ENCODE assay signal across 9 cellular contexts in the genomic region with DNA sequence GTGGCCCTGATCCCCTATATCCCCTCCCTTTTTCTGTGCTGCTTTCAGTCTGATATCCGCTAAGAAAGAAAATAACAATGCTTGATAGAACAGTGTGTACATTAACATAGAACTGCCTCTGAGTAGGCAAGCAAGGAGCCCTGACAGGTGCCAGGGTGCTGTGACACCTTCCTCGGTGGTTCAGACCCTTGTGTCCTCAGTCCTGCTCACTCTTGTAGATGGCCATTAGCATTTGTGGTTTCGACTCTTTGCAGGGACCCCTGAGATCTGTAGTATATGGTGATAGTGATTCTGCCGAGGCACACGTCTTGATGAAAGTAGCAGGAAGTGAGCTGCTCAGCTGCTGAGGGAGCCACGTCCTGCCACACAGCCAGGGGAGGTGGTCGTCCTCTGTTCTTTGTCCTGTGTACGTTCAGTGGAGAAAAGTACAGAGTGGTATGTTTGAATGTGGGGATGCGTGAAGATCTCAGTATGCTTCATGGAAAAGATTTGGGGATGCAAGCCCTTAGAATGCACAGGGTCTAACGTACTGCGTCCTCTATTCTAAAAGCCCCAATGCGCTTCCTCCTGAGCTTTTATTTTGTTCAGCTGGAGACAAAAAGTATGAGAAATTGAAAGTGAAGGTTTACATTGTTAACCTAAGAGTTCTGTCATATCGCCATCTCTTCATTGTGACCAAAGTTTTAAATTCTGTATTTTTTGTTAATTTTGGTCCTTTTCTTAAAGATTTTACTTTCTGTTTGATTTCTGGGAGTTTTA. TPM values are rescaled to one million over a fixed set of nuclear protein-coding genes. Genes with fewer than 3 reads are reported as not detected.
A peak's percentile ranks its signal among the peaks of the same experiment; 100 is the strongest.
DNase-seq lines count a peak whose midpoint lies in the region; ATAC-seq lines count a peak whose summit lies in the region.
"Had no signal": no experiment of that assay in that cellular context is flagged by ENCODE, and none has a peak within 500 bp of the region (broad histone marks: within the 10 kb centered on the region; RNA-seq: fewer than 3 reads in every experiment).

No MANE protein-coding gene starts in this region.

- H3K9me3 Mint-ChIP-seq in activated CD8-positive, alpha-beta T cell treated with anti-CD3 and anti-CD28 coated beads, Interleukin-2, amount 10 ng/mL, durations not matched to agents 7 days and 5 days (ENCODE audit: insufficient read depth) = no peaks in the 10 kb centered on the region
- no peaks in the 10 kb centered on the region for H3K9me3 Mint-ChIP-seq in natural killer cell treated with Interleukin-12 subunit alpha and Interleukin-12 subunit beta and Interleukin-15 and Interleukin-18, amount 100 ng/mL, for 72 hours

- DNase-seq in activated CD8-positive, alpha-beta T cell treated with anti-CD3 and anti-CD28 coated beads, Interleukin-2, amount 10 ng/mL, durations not matched to agents 7 days and 5 days = peak; percentile 70
- no peak for DNase-seq in natural killer cell treated with Interleukin-12 subunit alpha and Interleukin-12 subunit beta and Interleukin-15 and Interleukin-18, amount 100 ng/mL, for 72 hours (ENCODE audit: low spot score)
- DNase-seq in DMS53 (lab: John Stamatoyannopoulos, UW) = no peak
- no peak for DNase-seq in DMS 273 (lab: John Stamatoyannopoulos, UW; ENCODE audit: unreplicated experiment)
- DNase-seq in hepatic stellate cell (ENCODE audit: low spot score) = no peak
- DNase-seq: NCI-H2029 treated with DMSO at 0.1 percent for 48 hours had no signal

- H3K4me3 Mint-ChIP-seq in activated CD8-positive, alpha-beta T cell treated with anti-CD3 and anti-CD28 coated beads, Interleukin-2, amount 10 ng/mL, durations not matched to agents 7 days and 5 days = peak overlapping the region; percentile 75
- peak overlapping the region; percentile 94 for H3K4me3 Mint-ChIP-seq in natural killer cell treated with Interleukin-12 subunit alpha and Interleukin-12 subunit beta and Interleukin-15 and Interleukin-18, amount 100 ng/mL, for 72 hours

- POLR2A ChIA-PET in activated CD8-positive, alpha-beta T cell treated with anti-CD3 and anti-CD28 coated beads, Interleukin-2, amount 10 ng/mL, durations not matched to agents 7 days and 5 days (lab: Charles Lee) = interaction anchor here (0.6 to 4.2 kb wide), 23 partner anchors 8 to 1311 kb away, joined by 3 to 60 read pairs (median 5); partner anchors contain the start of gene PXYLP1

- H3K4me1 Mint-ChIP-seq in activated CD8-positive, alpha-beta T cell treated with anti-CD3 and anti-CD28 coated beads, Interleukin-2, amount 10 ng/mL, durations not matched to agents 7 days and 5 days (ENCODE audit: low read depth) = peaks cover 51% of the 10 kb centered on the region
- H3K4me1 Mint-ChIP-seq in natural killer cell treated with Interleukin-12 subunit alpha and Interleukin-12 subunit beta and Interleukin-15 and Interleukin-18, amount 100 ng/mL, for 72 hours (ENCODE audit: low read depth in 2 of 2) = peaks cover 16 to 28% of the 10 kb centered on the region in 2 donors

- H3K27me3 Mint-ChIP-seq in activated CD8-positive, alpha-beta T cell treated with anti-CD3 and anti-CD28 coated beads, Interleukin-2, amount 10 ng/mL, durations not matched to agents 7 days and 5 days (ENCODE audit: low read depth) = no peaks in the 10 kb centered on the region
- no peaks in the 10 kb centered on the region for H3K27me3 Mint-ChIP-seq in natural killer cell treated with Interleukin-12 subunit alpha and Interleukin-12 subunit beta and Interleukin-15 and Interleukin-18, amount 100 ng/mL, for 72 hours

- peak overlapping the region; percentile 95 for H3K27ac Mint-ChIP-seq in activated CD8-positive, alpha-beta T cell treated with anti-CD3 and anti-CD28 coated beads, Interleukin-2, amount 10 ng/mL, durations not matched to agents 7 days and 5 days
- peak overlapping the region; percentile 92 to 98 for H3K27ac Mint-ChIP-seq in natural killer cell treated with Interleukin-12 subunit alpha and Interleukin-12 subunit beta and Interleukin-15 and Interleukin-18, amount 100 ng/mL, for 72 hours

- H3K36me3 Mint-ChIP-seq in activated CD8-positive, alpha-beta T cell treated with anti-CD3 and anti-CD28 coated beads, Interleukin-2, amount 10 ng/mL, durations not matched to agents 7 days and 5 days (ENCODE audit: low read depth) = peaks cover 23% of the 10 kb centered on the region
- no peaks in the 10 kb centered on the region for H3K36me3 Mint-ChIP-seq in natural killer cell treated with Interleukin-12 subunit alpha and Interleukin-12 subunit beta and Interleukin-15 and Interleukin-18, amount 100 ng/mL, for 72 hours

- CTCF ChIA-PET in activated CD8-positive, alpha-beta T cell treated with anti-CD3 and anti-CD28 coated beads, Interleukin-2, amount 10 ng/mL, durations not matched to agents 7 days and 5 days (lab: Charles Lee) = interaction anchor here (0.8 to 4.8 kb wide), 17 partner anchors 8 to 187 kb away, joined by 3 to 86 read pairs (median 4); partner anchors contain the start of gene PXYLP1

- ATAC-seq in GM18498 (IDR thresholded peaks at IDR 0.05; ENCODE audit: unreplicated experiment) (peak; percentile 74), HG02798 (IDR thresholded peaks at IDR 0.05; ENCODE audit: poor library complexity, unreplicated experiment) (peak; percentile 52), GM21367 (IDR thresholded peaks at IDR 0.05; ENCODE audit: unreplicated experiment) (no peak)
- ATAC-seq in activated CD8-positive, alpha-beta T cell treated with anti-CD3 and anti-CD28 coated beads, Interleukin-2, amount 10 ng/mL, durations not matched to agents 7 days and 5 days = peak; percentile 89
- peak; percentile 78 to 84 for ATAC-seq in natural killer cell treated with Interleukin-12 subunit alpha and Interleukin-12 subunit beta and Interleukin-15 and Interleukin-18, amount 100 ng/mL, for 72 hours

RNA-seq across cellular contexts. Expression of gene PXYLP1, which starts 35.4 kb away (rescaled TPM):
- total RNA-seq in activated CD8-positive, alpha-beta T cell treated with anti-CD3 and anti-CD28 coated beads, Interleukin-2, amount 10 ng/mL, durations not matched to agents 7 days and 5 days = 10 to 100 TPM; 15.0 to 16.5 TPM
- 10 to 100 TPM in 1 of 2 donors, 1 to 10 TPM in 1; 6.3 to 15.2 TPM for total RNA-seq in natural killer cell treated with Interleukin-12 subunit alpha and Interleukin-12 subunit beta and Interleukin-15 and Interleukin-18, amount 100 ng/mL, for 72 hours
